In genomic region chr2:65846984-65847383, GRCh38 we compare ENCODE assay signal across 23 cellular contexts.
DNase-seq lines count a peak whose midpoint lies in the region; ATAC-seq and TF ChIP-seq lines count a peak whose summit lies in the region.
"Had no signal": no experiment of that assay in that cellular context is flagged by ENCODE, and none has a peak within 500 bp of the region (broad histone marks: within the 10 kb centered on the region; RNA-seq: fewer than 3 reads in every experiment).

No MANE protein-coding gene starts in this region.

- no peaks in the 10 kb centered on the region for H3K9me3 ChIP-seq in right atrium auricular region
- H3K9me3 ChIP-seq in testis: no peaks in the 10 kb centered on the region
- no peaks in the 10 kb centered on the region for H3K9me3 ChIP-seq in suprapubic skin
- H3K9me3 ChIP-seq: SJCRH30 had no signal

- H3K27ac ChIP-seq in right atrium auricular region: no peak overlapping the region
- no peak overlapping the region for H3K27ac ChIP-seq in testis
- no peak overlapping the region for H3K27ac ChIP-seq in suprapubic skin
- H3K27ac ChIP-seq: 22Rv1, SJCRH30 had no signal

- TF ChIP-seq CTCF in right atrium auricular region (IDR thresholded peaks at IDR 0.05) (no peak), testis (IDR thresholded peaks at IDR 0.05) (no peak), suprapubic skin (IDR thresholded peaks at IDR 0.05) (no peak)

- no peaks in the 10 kb centered on the region for H3K4me1 ChIP-seq in right atrium auricular region
- no peaks in the 10 kb centered on the region for H3K4me1 ChIP-seq in testis
- no peaks in the 10 kb centered on the region for H3K4me1 ChIP-seq in suprapubic skin
- H3K4me1 ChIP-seq: SJCRH30 had no signal

- no peak for TF ChIP-seq EP300 in suprapubic skin (IDR thresholded peaks at IDR 0.05)

- peak; percentile 89 for ATAC-seq in Right ventricle myocardium inferior
- no peak for ATAC-seq in HG03460 (IDR thresholded peaks at IDR 0.05; ENCODE audit: unreplicated experiment)
- ATAC-seq in GM21737 (IDR thresholded peaks at IDR 0.05; ENCODE audit: unreplicated experiment): no peak
- ATAC-seq: Panc1 had no signal

- H3K4me3 ChIP-seq in right atrium auricular region (no peak overlapping the region), testis (no peak overlapping the region), suprapubic skin (no peak overlapping the region)
- H3K4me3 ChIP-seq: SJCRH30 had no signal

- no peak for DNase-seq in Right ventricle myocardium inferior (ENCODE audit: missing footprints)
- DNase-seq in cardiac septum (ENCODE audit: low spot score): no peak
- DNase-seq in right atrium auricular region (ENCODE audit: low spot score): peak; percentile 63
- peak; percentile 65 for DNase-seq in testis
- no peak for DNase-seq in suprapubic skin (ENCODE audit: low spot score in 2 of 2)
- DNase-seq in NCI-H1417 (lab: John Stamatoyannopoulos, UW): no peak
- DNase-seq: C1 segment of cervical spinal cord; Calu3; CD8-positive, alpha-beta memory T cell; DMS153; GOT3; HCEC 1CT; IMR-90; NCI-H1105; NCI-H2029 treated with DMSO at 0.1 percent for 48 hours; NCI-H345; NCI-H524; NCI-H82; SJCRH30 had no signal

- TF ChIP-seq POLR2A in testis (IDR thresholded peaks at IDR 0.05) (no peak), suprapubic skin (IDR thresholded peaks at IDR 0.05) (no peak)

- no peaks in the 10 kb centered on the region for H3K27me3 ChIP-seq in right atrium auricular region
- H3K27me3 ChIP-seq in testis: no peaks in the 10 kb centered on the region
- no peaks in the 10 kb centered on the region for H3K27me3 ChIP-seq in suprapubic skin

- H3K36me3 ChIP-seq in right atrium auricular region (no peaks in the 10 kb centered on the region), testis (ENCODE audit: low read depth, missing control alignments) (no peaks in the 10 kb centered on the region), suprapubic skin (no peaks in the 10 kb centered on the region)
- H3K36me3 ChIP-seq: SJCRH30 had no signal

- intact Hi-C loops in Right ventricle myocardium inferior (cut with DNase I): no loop called here
- intact Hi-C loops in cardiac septum (cut with DNase I): no loop called here
- intact Hi-C loops in testis (cut with DNase I; ENCODE audit: low total_unique reads): no loop called here

- 53 to 58% methylated on average over 7 of the region's 7 CpGs for WGBS in testis, 2 donors
- WGBS in suprapubic skin: 70% methylated on average over 7 of the region's 7 CpGs

Comparison
In these comparisons a context has a peak if more than half of its experiments do, and no peak if none do; other contexts are left out.
1. DNase-seq: peak in right atrium auricular region (single experiment) and testis (single experiment); none in Right ventricle myocardium inferior (single experiment), cardiac septum (single experiment), suprapubic skin (0 of 2) and NCI-H1417 (0 of 3).